13 cellular contexts compared by ENCODE assay signal in the genomic region with DNA sequence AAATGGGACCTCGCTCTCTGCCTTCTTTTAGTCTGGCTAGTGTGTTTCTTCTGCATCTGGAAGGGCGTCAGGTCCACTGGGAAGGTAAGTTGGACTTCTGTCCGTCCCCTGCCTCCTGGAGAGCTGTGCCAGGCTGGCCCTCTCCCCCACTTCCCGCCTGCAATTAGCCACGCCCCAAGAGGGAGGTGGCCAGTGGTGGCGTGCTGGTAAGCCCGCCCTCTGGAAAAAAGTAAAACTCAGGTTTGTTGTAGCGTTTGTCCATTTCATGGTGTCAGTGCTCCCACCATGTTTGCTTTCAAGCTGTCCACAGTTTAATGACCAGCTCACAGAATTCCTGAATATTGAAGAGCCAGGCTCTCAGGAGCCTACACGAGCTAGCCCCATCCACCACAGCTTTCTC. TPM values are rescaled to one million over a fixed set of nuclear protein-coding genes. Genes with fewer than 3 reads are reported as not detected.
A peak's percentile ranks its signal among the peaks of the same experiment; 100 is the strongest.
DNase-seq lines count a peak whose midpoint lies in the region; ATAC-seq and TF ChIP-seq lines count a peak whose summit lies in the region.
"Had no signal": no experiment of that assay in that cellular context is flagged by ENCODE, and none has a peak within 500 bp of the region (broad histone marks: within the 10 kb centered on the region; RNA-seq: fewer than 3 reads in every experiment).

No MANE protein-coding gene starts in this region.

- no peaks in the 10 kb centered on the region for H3K9me3 ChIP-seq in SK-N-SH
- H3K9me3 ChIP-seq in iPS-20b (ENCODE audit: insufficient read depth, low read depth, low read length): no peaks in the 10 kb centered on the region
- H3K9me3 ChIP-seq in gastrocnemius medialis: no peaks in the 10 kb centered on the region

- H2AFZ ChIP-seq in SK-N-SH (ENCODE audit: low read depth): no peak overlapping the region

- DNase-seq in SK-N-SH (peak; percentile 50), SK-MEL-5 (ENCODE audit: low read depth, low spot score) (peak; percentile 36), gastrocnemius medialis (no peak), cerebellum (ENCODE audit: low spot score) (no peak)
- no peak for DNase-seq in T-helper 2 cell treated with Interferon-gamma antibody and Interleukin-4, amounts not matched to agents 5 μg/mL and 100 μg/mL, for 36 hours (ENCODE audit: low spot score)
- no peak for DNase-seq in stimulated activated CD4-positive, alpha-beta T cell treated with anti-CD3 and anti-CD28 coated beads, Interleukin-2, amount 100 ng/mL, for 48 hours
- DNase-seq: effector CD4-positive, alpha-beta T cell; foreskin fibroblast; naive thymus-derived CD4-positive, alpha-beta T cell; NCI-H2171 had no signal

- H3K36me3 ChIP-seq in SK-N-SH (replicated peaks in 1 of 2; ENCODE audit: control insufficient read depth in 1 of 2, insufficient read depth in 2 of 2, low read length in 1 of 2) (peaks cover 8 to 18% of the 10 kb centered on the region in 2 experiments), iPS-20b (ENCODE audit: insufficient read depth, low read depth, low read length) (peaks cover 89% of the 10 kb centered on the region), gastrocnemius medialis (peaks cover 0 to 34% of the 10 kb centered on the region in 2 donors)

- no peaks in the 10 kb centered on the region for H3K27me3 Mint-ChIP-seq in T-helper 2 cell treated with Interferon-gamma antibody and Interleukin-4, amounts not matched to agents 5 μg/mL and 100 μg/mL, for 36 hours (ENCODE audit: low read depth)
- H3K27me3 Mint-ChIP-seq: naive thymus-derived CD4-positive, alpha-beta T cell had no signal

- H3K4me1 Mint-ChIP-seq in T-helper 2 cell treated with Interferon-gamma antibody and Interleukin-4, amounts not matched to agents 5 μg/mL and 100 μg/mL, for 36 hours (ENCODE audit: low read depth): peaks cover 1% of the 10 kb centered on the region

- H3K9ac ChIP-seq in SK-N-SH: no peak overlapping the region
- peak overlapping the region; percentile 59; the same call in 1 of the 2 replicates for H3K9ac ChIP-seq in iPS-20b (ENCODE audit: low read depth, low read length)

- H3K79me2 ChIP-seq in SK-N-SH (ENCODE audit: insufficient read depth): no peaks in the 10 kb centered on the region

- ATAC-seq in SK-N-SH treated with all-trans-retinoic acid at 6 μM for 48 hours: no peak
- no peak for ATAC-seq in gastrocnemius medialis
- ATAC-seq: naive thymus-derived CD4-positive, alpha-beta T cell had no signal

- TF ChIP-seq CTCF in SK-N-SH (IDR thresholded peaks at IDR 0.05) (no peak), gastrocnemius medialis (IDR thresholded peaks at IDR 0.05 in 4 of 5, conservative IDR thresholded peaks at IDR 0.05 in 1 of 5) (no peak)

- in situ Hi-C loops in SK-MEL-5 (cut with HindIII; ENCODE audit: low pct_unique_long_range_greater_than_20kb, low sequenced_read_pairs): loop anchor here (25.0 kb wide), 1 partner anchor 246 kb away; no protein-coding TSS in a partner anchor
- in situ Hi-C loops in gastrocnemius medialis (cut with MboI; ENCODE audit: low sequenced_read_pairs in 4 of 4): loop anchor here in 2 of 4 donors (25.0 kb wide), 1 partner anchor 571 kb away; a partner anchor contains a TSS

- TF ChIP-seq RAD21 in SK-N-SH (IDR thresholded peaks at IDR 0.05; ENCODE audit: low read length): no peak

- no peak overlapping the region for H3K27ac Mint-ChIP-seq in T-helper 2 cell treated with Interferon-gamma antibody and Interleukin-4, amounts not matched to agents 5 μg/mL and 100 μg/mL, for 36 hours

- H3K9me3 Mint-ChIP-seq in T-helper 2 cell treated with Interferon-gamma antibody and Interleukin-4, amounts not matched to agents 5 μg/mL and 100 μg/mL, for 36 hours: no peaks in the 10 kb centered on the region
- H3K9me3 Mint-ChIP-seq: naive thymus-derived CD4-positive, alpha-beta T cell had no signal

- H3K4me2 ChIP-seq in SK-N-SH: no peak overlapping the region; the same call in 1 of the 2 replicates

- POLR2A ChIA-PET in SK-N-SH (lab: Yijun Ruan, JAX): no interaction called here

- H3K4me1 ChIP-seq in SK-N-SH (ENCODE audit: control insufficient read depth in 1 of 2, insufficient read depth in 2 of 2, low read depth in 1 of 2, low read length in 1 of 2): peaks cover 17 to 18% of the 10 kb centered on the region in 2 experiments
- H3K4me1 ChIP-seq in iPS-20b (ENCODE audit: insufficient read depth, low read length): peaks cover 18% of the 10 kb centered on the region; the same call in 1 of the 2 replicates
- peaks cover 34 to 40% of the 10 kb centered on the region in 2 donors for H3K4me1 ChIP-seq in gastrocnemius medialis

- TF ChIP-seq POLR2A in gastrocnemius medialis (IDR thresholded peaks at IDR 0.05): no peak

- H3K27ac ChIP-seq in SK-N-SH (ENCODE audit: low read depth in 2 of 2, low read length in 1 of 2): peak overlapping the region; percentile 2 to 30; a peak in 2 of 4 replicates
- peak overlapping the region; percentile 48 for H3K27ac ChIP-seq in iPS-20b (ENCODE audit: low read length)
- H3K27ac ChIP-seq in gastrocnemius medialis: peak overlapping the region in 3 of 4 donors; percentile 3 to 41 (median 26)
- H3K27ac ChIP-seq: 22Rv1 had no signal

- TF ChIP-seq EP300 in SK-N-SH (IDR thresholded peaks at IDR 0.05; ENCODE audit: borderline replicate concordance in 1 of 2, low read depth in 1 of 2, low read length in 1 of 2): no peak

- 87% methylated on average over 9 of the region's 9 CpGs for WGBS in SK-N-SH (ENCODE audit: low lambda C conversion rate)

- H3K36me3 Mint-ChIP-seq in T-helper 2 cell treated with Interferon-gamma antibody and Interleukin-4, amounts not matched to agents 5 μg/mL and 100 μg/mL, for 36 hours (ENCODE audit: low read depth): peaks cover 23% of the 10 kb centered on the region

- H3K27me3 ChIP-seq in SK-N-SH (ENCODE audit: insufficient read depth): no peaks in the 10 kb centered on the region
- no peaks in the 10 kb centered on the region for H3K27me3 ChIP-seq in iPS-20b (ENCODE audit: insufficient read depth, low read length)
- no peaks in the 10 kb centered on the region for H3K27me3 ChIP-seq in gastrocnemius medialis

- H3F3A ChIP-seq in SK-N-SH (replicated peaks; ENCODE audit: insufficient read depth): peaks cover 12% of the 10 kb centered on the region

- H3K9me2 ChIP-seq in SK-N-SH: no peaks in the 10 kb centered on the region

- CTCF ChIA-PET in SK-N-SH (lab: Yijun Ruan, JAX): interaction anchor here (0.7 to 8.0 kb wide), 10 partner anchors 10 to 562 kb away, joined by 3 to 51 read pairs (median 4); no protein-coding TSS in a partner anchor

- intact Hi-C loops in gastrocnemius medialis (cut with DNase I; ENCODE audit: low total_unique reads): no loop called here

- H3K4me3 ChIP-seq in SK-N-SH (ENCODE audit: low read depth in 2 of 2, low read length in 1 of 2) (no peak overlapping the region), iPS-20b (ENCODE audit: low read length) (no peak overlapping the region), gastrocnemius medialis (no peak overlapping the region)

- H4K20me1 ChIP-seq in SK-N-SH (ENCODE audit: insufficient read depth): no peaks in the 10 kb centered on the region

- H3K4me3 Mint-ChIP-seq in T-helper 2 cell treated with Interferon-gamma antibody and Interleukin-4, amounts not matched to agents 5 μg/mL and 100 μg/mL, for 36 hours: no peak overlapping the region
- H3K4me3 Mint-ChIP-seq: naive thymus-derived CD4-positive, alpha-beta T cell had no signal

TF ChIP-seq in SK-N-SH, 30 proteins besides CTCF, POLR2A, EP300 and RAD21 (continues in another document):
- TF ChIP-seq FOSL2 (IDR thresholded peaks at IDR 0.05; ENCODE audit: borderline replicate concordance, low read depth): no peak
- TF ChIP-seq GATA2 (CRISPR knock-in tag; IDR thresholded peaks at IDR 0.05): no peak
- TF ChIP-seq TCF12 (IDR thresholded peaks at IDR 0.05): no peak
- TF ChIP-seq, protein P1, sequence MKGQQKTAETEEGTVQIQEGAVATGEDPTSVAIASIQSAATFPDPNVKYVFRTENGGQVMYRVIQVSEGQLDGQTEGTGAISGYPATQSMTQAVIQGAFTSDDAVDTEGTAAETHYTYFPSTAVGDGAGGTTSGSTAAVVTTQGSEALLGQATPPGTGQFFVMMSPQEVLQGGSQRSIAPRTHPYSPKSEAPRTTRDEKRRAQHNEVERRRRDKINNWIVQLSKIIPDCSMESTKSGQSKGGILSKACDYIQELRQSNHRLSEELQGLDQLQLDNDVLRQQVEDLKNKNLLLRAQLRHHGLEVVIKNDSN (IDR thresholded peaks at IDR 0.05; ENCODE audit: borderline replicate concordance, low read depth): no peak
- no peak for TF ChIP-seq MXI1 (IDR thresholded peaks at IDR 0.05; ENCODE audit: low read depth, low read length)

TF ChIP-seq in SK-N-SH treated with all-trans-retinoic acid at 6 μM for 48 hours, 23 proteins besides CTCF, POLR2A, EP300 and RAD21 (continues in another document):
- no peak for TF ChIP-seq ZNF8 (CRISPR knock-in tag; IDR thresholded peaks at IDR 0.05)
- no peak for TF ChIP-seq ZNF70 (CRISPR knock-in tag; IDR thresholded peaks at IDR 0.05)
- TF ChIP-seq CSDC2 (CRISPR knock-in tag; IDR thresholded peaks at IDR 0.05): no peak
- TF ChIP-seq RARB (CRISPR knock-in tag; IDR thresholded peaks at IDR 0.05): no peak
- TF ChIP-seq, protein P2, sequence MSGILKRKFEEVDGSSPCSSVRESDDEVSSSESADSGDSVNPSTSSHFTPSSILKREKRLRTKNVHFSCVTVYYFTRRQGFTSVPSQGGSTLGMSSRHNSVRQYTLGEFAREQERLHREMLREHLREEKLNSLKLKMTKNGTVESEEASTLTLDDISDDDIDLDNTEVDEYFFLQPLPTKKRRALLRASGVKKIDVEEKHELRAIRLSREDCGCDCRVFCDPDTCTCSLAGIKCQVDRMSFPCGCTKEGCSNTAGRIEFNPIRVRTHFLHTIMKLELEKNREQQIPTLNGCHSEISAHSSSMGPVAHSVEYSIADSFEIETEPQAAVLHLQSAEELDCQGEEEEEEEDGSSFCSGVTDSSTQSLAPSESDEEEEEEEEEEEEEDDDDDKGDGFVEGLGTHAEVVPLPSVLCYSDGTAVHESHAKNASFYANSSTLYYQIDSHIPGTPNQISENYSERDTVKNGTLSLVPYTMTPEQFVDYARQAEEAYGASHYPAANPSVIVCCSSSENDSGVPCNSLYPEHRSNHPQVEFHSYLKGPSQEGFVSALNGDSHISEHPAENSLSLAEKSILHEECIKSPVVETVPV (CRISPR knock-in tag; IDR thresholded peaks at IDR 0.05): no peak
- no peak for TF ChIP-seq ZFP30 (CRISPR knock-in tag; IDR thresholded peaks at IDR 0.05)
- TF ChIP-seq ARNTL (CRISPR knock-in tag; IDR thresholded peaks at IDR 0.05; ENCODE audit: borderline replicate concordance, low read depth): no peak

RNA-seq across cellular contexts. Expression of a gene that starts 55.6 kb away (rescaled TPM):
- 19.1 and 22.0 TPM in 2 replicates for polyA plus RNA-seq in SK-N-SH (2012; rRNA removed)
- 13.1 and 16.4 TPM in 2 replicates for polyA plus RNA-seq in SK-N-SH (2012; cell fraction: cytosol; rRNA removed)
- 30.9 and 43.9 TPM in 2 replicates for polyA plus RNA-seq in SK-N-SH (2012; cell fraction: nucleus; rRNA removed)
- total RNA-seq in SK-MEL-5 (2014; rRNA removed; shearing (Covaris generic)): 9.4 and 10.2 TPM in 2 replicates
- polyA plus RNA-seq in SK-MEL-5 (2015; cell fraction: cytosol; rRNA removed): 12.6 and 15.9 TPM in 2 replicates
- polyA plus RNA-seq in SK-MEL-5 (2015; cell fraction: nucleus; rRNA removed): 24.3 and 30.0 TPM in 2 replicates
- total RNA-seq in gastrocnemius medialis (100 to 1,000 TPM in 2 of 4 donors, 10 to 100 TPM in 2; 42.1 to 119 (median 88.7) TPM), cerebellum (24.6 TPM)

Comparison
In these comparisons a context has a peak if more than half of its experiments do, and no peak if none do; other contexts are left out.
1. DNase-seq: peak in SK-N-SH (single experiment) and SK-MEL-5 (single experiment); none in gastrocnemius medialis (0 of 2), T-helper 2 cell treated with Interferon-gamma antibody and Interleukin-4, amounts not matched to agents 5 μg/mL and 100 μg/mL, for 36 hours (single experiment), cerebellum (single experiment) and stimulated activated CD4-positive, alpha-beta T cell treated with anti-CD3 and anti-CD28 coated beads, Interleukin-2, amount 100 ng/mL, for 48 hours (0 of 2).
2. Peak in every context shown above with its lines, with median percentiles within 50 percentile points of each other: H3K27ac ChIP-seq.